16 cellular contexts compared by ENCODE assay signal in the genomic region with DNA sequence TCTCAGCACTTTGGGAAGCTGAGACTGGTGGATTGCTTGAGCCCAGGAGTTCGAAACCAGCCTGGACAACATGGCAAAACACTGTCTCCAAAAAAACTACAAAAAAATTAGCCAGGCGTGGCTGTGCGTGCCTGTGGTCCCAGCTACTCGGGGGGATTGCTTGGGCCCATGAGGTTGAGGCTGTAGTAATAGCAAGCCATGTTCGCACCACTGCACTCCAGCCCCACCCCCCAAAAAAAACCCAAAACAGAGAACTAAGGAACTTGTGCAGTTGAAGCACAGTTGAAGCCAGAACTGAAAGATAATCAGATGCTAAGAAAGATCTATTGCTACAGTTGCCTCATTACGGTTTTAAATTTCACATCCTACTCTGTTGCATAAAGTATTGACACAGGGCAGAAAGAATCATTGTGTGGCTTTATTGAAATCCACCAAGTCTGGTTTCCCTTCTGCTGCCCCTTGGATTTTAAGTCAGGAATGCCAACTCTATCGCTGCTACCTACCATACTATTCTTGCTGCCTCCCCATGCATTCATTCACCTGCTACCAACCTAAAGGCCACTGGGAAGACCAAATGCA. TPM values are rescaled to one million over a fixed set of nuclear protein-coding genes. Genes with fewer than 3 reads are reported as not detected.
DNase-seq lines count a peak whose midpoint lies in the region; ATAC-seq and TF ChIP-seq lines count a peak whose summit lies in the region.
"Had no signal": no experiment of that assay in that cellular context is flagged by ENCODE, and none has a peak within 500 bp of the region (broad histone marks: within the 10 kb centered on the region; RNA-seq: fewer than 3 reads in every experiment).

No MANE protein-coding gene starts in this region.

- peak overlapping the region; percentile 6 for H3K4me3 ChIP-seq in OCI-LY7 (ENCODE audit: low read depth, low read length, poor library complexity, severe bottlenecking)
- H3K4me3 ChIP-seq: body of pancreas had no signal

- 0 out of 2 replicates have a peak, but pooled peaks cover 11% of the 10 kb centered on the region for H4K20me1 ChIP-seq in OCI-LY7 (ENCODE audit: insufficient read depth, low read length)

- H3K36me3 Mint-ChIP-seq in stimulated activated naive CD8-positive, alpha-beta T cell treated with anti-CD3 and anti-CD28 coated beads, Interleukin-15, Interleukin-2, amounts not matched to agents 100 ng/mL and 50 ng/mL, for 24 hours (ENCODE audit: low read depth) = peaks cover 50% of the 10 kb centered on the region
- peaks cover 0 to 4% (median 0%) of the 10 kb centered on the region in 3 donors for H3K36me3 Mint-ChIP-seq in immature natural killer cell

- H3K4me2 ChIP-seq in OCI-LY7 (ENCODE audit: low read length) = peak overlapping the region; percentile 99

- no peaks in the 10 kb centered on the region for H3K9me3 ChIP-seq in OCI-LY7 (ENCODE audit: low read length)
- H3K9me3 ChIP-seq: body of pancreas had no signal

- H3K27ac ChIP-seq in OCI-LY7 (ENCODE audit: low read depth, low read length, poor library complexity, severe bottlenecking) = peak overlapping the region; percentile 17
- H3K27ac ChIP-seq: body of pancreas had no signal

- H3K27ac Mint-ChIP-seq in stimulated activated naive CD8-positive, alpha-beta T cell treated with anti-CD3 and anti-CD28 coated beads, Interleukin-15, Interleukin-2, amounts not matched to agents 100 ng/mL and 50 ng/mL, for 24 hours = no peak overlapping the region
- H3K27ac Mint-ChIP-seq in stimulated activated naive CD8-positive, alpha-beta T cell treated with anti-CD3 and anti-CD28 coated beads, Interleukin-15, amount 100 ng/mL, for 72 hours = peak overlapping the region in 1 of 2 donors; percentile 85
- H3K27ac Mint-ChIP-seq in immature natural killer cell = peak overlapping the region in 2 of 6 donors; percentile 55 to 61

- no peaks in the 10 kb centered on the region for H3K9me2 ChIP-seq in OCI-LY7 (ENCODE audit: insufficient read depth, low read length)

- no peak for DNase-seq in stimulated activated naive CD8-positive, alpha-beta T cell treated with anti-CD3 and anti-CD28 coated beads, Interleukin-15, amount 100 ng/mL, for 72 hours
- DNase-seq in OCI-LY7 (ENCODE audit: low spot score) (no peak), iris pigment epithelial cell (ENCODE audit: low read depth) (peak; percentile 31), NCI-H524 treated with DMSO at 0.1 percent for 48 hours (lab: John Stamatoyannopoulos, UW) (no peak), immature natural killer cell (no peak), activated gamma-delta T cell treated with Interleukin-2 at 50 U/mL for 16 hours (no peak), NCI-H446 (lab: John Stamatoyannopoulos, UW) (no peak)
- DNase-seq: activated T-cell treated with anti-CD3 and anti-CD28 coated beads, Interleukin-2, amount 50 U/mL, for 1 hour; body of pancreas; foreskin melanocyte; GDM1; NCI-H1092 treated with DMSO at 0.1 percent for 48 hours; NCI-H510A; stimulated activated CD4-positive, alpha-beta T cell treated with anti-CD3 and anti-CD28 coated beads, Interleukin-4, amount 100 ng/mL, for 24 hours; stimulated activated naive CD4-positive, alpha-beta T cell treated with Interleukin-2 at 50 U/mL for 16 hours had no signal

- CTCF ChIA-PET in OCI-LY7 (lab: Charles Lee; ENCODE audit: unreplicated experiment) = no interaction called here

- BruUV-seq in OCI-LY7 (replicated peaks; lab: Mats Ljungman, UMichigan) = no TSS peak

- H3K27me3 Mint-ChIP-seq in stimulated activated naive CD8-positive, alpha-beta T cell treated with anti-CD3 and anti-CD28 coated beads, Interleukin-15, Interleukin-2, amounts not matched to agents 100 ng/mL and 50 ng/mL, for 24 hours = no peaks in the 10 kb centered on the region
- no peaks in the 10 kb centered on the region for H3K27me3 Mint-ChIP-seq in stimulated activated naive CD8-positive, alpha-beta T cell treated with anti-CD3 and anti-CD28 coated beads, Interleukin-15, amount 100 ng/mL, for 72 hours
- peaks cover 0 to 3% (median 3%) of the 10 kb centered on the region in 3 donors for H3K27me3 Mint-ChIP-seq in immature natural killer cell (ENCODE audit: low read depth in 3 of 3)

- POLR2A ChIA-PET in OCI-LY7 (lab: Charles Lee) = no interaction called here

- H3K9me3 Mint-ChIP-seq in stimulated activated naive CD8-positive, alpha-beta T cell treated with anti-CD3 and anti-CD28 coated beads, Interleukin-15, Interleukin-2, amounts not matched to agents 100 ng/mL and 50 ng/mL, for 24 hours = no peaks in the 10 kb centered on the region
- H3K9me3 Mint-ChIP-seq in stimulated activated naive CD8-positive, alpha-beta T cell treated with anti-CD3 and anti-CD28 coated beads, Interleukin-15, amount 100 ng/mL, for 72 hours = no peaks in the 10 kb centered on the region
- H3K9me3 Mint-ChIP-seq in immature natural killer cell = no peaks in the 10 kb centered on the region

- H3K36me3 ChIP-seq in OCI-LY7 (ENCODE audit: insufficient read depth, low read length) = peaks cover 69% of the 10 kb centered on the region

- no peak for ATAC-seq in stimulated activated naive CD8-positive, alpha-beta T cell treated with anti-CD3 and anti-CD28 coated beads, Interleukin-15, amount 100 ng/mL, for 72 hours
- ATAC-seq: body of pancreas had no signal

- peaks cover 66% of the 10 kb centered on the region for H3K4me1 Mint-ChIP-seq in stimulated activated naive CD8-positive, alpha-beta T cell treated with anti-CD3 and anti-CD28 coated beads, Interleukin-15, Interleukin-2, amounts not matched to agents 100 ng/mL and 50 ng/mL, for 24 hours (ENCODE audit: low read depth)
- H3K4me1 Mint-ChIP-seq in stimulated activated naive CD8-positive, alpha-beta T cell treated with anti-CD3 and anti-CD28 coated beads, Interleukin-15, amount 100 ng/mL, for 72 hours = peaks cover 68% of the 10 kb centered on the region
- H3K4me1 Mint-ChIP-seq in immature natural killer cell = peaks cover 51 to 72% of the 10 kb centered on the region in 2 donors

- TF ChIP-seq CTCF in OCI-LY7 (conservative IDR thresholded peaks at IDR 0.05; ENCODE audit: low read length) = no peak

- no peak overlapping the region for H2AFZ ChIP-seq in OCI-LY7 (ENCODE audit: low read length)

- peak overlapping the region; percentile 6 for H3K4me3 Mint-ChIP-seq in stimulated activated naive CD8-positive, alpha-beta T cell treated with anti-CD3 and anti-CD28 coated beads, Interleukin-15, Interleukin-2, amounts not matched to agents 100 ng/mL and 50 ng/mL, for 24 hours
- H3K4me3 Mint-ChIP-seq in stimulated activated naive CD8-positive, alpha-beta T cell treated with anti-CD3 and anti-CD28 coated beads, Interleukin-15, amount 100 ng/mL, for 72 hours = no peak overlapping the region
- no peak overlapping the region for H3K4me3 Mint-ChIP-seq in immature natural killer cell

- H3K4me1 ChIP-seq in OCI-LY7 (ENCODE audit: insufficient read depth, low read length, poor library complexity, severe bottlenecking) = peaks cover 47% of the 10 kb centered on the region

- intact Hi-C loops in OCI-LY7 (cut with micrococcal nuclease; ENCODE audit: unreplicated experiment) = no loop called here

- H3K79me2 ChIP-seq in OCI-LY7 (ENCODE audit: insufficient read depth, low read depth, low read length) = peaks cover 89% of the 10 kb centered on the region

RNA-seq across cellular contexts. Expression of gene CS, which starts 3.8 kb away (rescaled TPM):
- total RNA-seq in OCI-LY7 (2014; rRNA removed; shearing (Covaris generic)) = 150 and 154 TPM in 2 replicates
- 262 and 281 TPM in 2 replicates for total RNA-seq in OCI-LY7 (2022)
- 10 to 100 TPM; 41.7 to 82.2 (median 67.3) TPM for polyA plus RNA-seq in immature natural killer cell

RNA-seq across cellular contexts. Expression of gene CNPY2, which starts 19.5 kb away (rescaled TPM):
- total RNA-seq in OCI-LY7 (2014; rRNA removed; shearing (Covaris generic)) = 62.8 and 75.5 TPM in 2 replicates
- total RNA-seq in OCI-LY7 (2022) = 80.2 and 85.5 TPM in 2 replicates
- 100 to 1,000 TPM; 201 to 232 (median 228) TPM for polyA plus RNA-seq in immature natural killer cell

RNA-seq across cellular contexts. Expression of gene COQ10A, which starts 29.6 kb away (rescaled TPM):
- 15.8 and 22.1 TPM in 2 replicates for total RNA-seq in OCI-LY7 (2014; rRNA removed; shearing (Covaris generic))
- 20.6 and 28.9 TPM in 2 replicates for total RNA-seq in OCI-LY7 (2022)
- polyA plus RNA-seq in immature natural killer cell = 10 to 100 TPM; 12.0 to 18.6 (median 18.3) TPM

RNA-seq across cellular contexts. Expression of gene PAN2, which starts 37.5 kb away (rescaled TPM):
- total RNA-seq in OCI-LY7 (2014; rRNA removed; shearing (Covaris generic)) = 69.9 and 106 TPM in 2 replicates
- total RNA-seq in OCI-LY7 (2022) = 117 and 132 TPM in 2 replicates
- 1 to 10 TPM; 4.6 to 9.4 (median 8.7) TPM for polyA plus RNA-seq in immature natural killer cell

RNA-seq across cellular contexts. Expression of gene ANKRD52, which starts 38.1 kb away (rescaled TPM):
- total RNA-seq in OCI-LY7 (2014; rRNA removed; shearing (Covaris generic)) = 7.0 and 11.7 TPM in 2 replicates
- total RNA-seq in OCI-LY7 (2022) = 35.0 and 35.6 TPM in 2 replicates
- 10 to 100 TPM in 1 of 3 donors, 1 to 10 TPM in 2; 3.2 to 23.3 (median 3.7) TPM for polyA plus RNA-seq in immature natural killer cell
